In genomic region chr1:153933420-153933819, GRCh38 we compare ENCODE assay signal across 18 cellular contexts. TPM values are rescaled to one million over a fixed set of nuclear protein-coding genes. Genes with fewer than 3 reads are reported as not detected.
A peak's percentile ranks its signal among the peaks of the same experiment; 100 is the strongest.
DNase-seq lines count a peak whose midpoint lies in the region; TF ChIP-seq lines count a peak whose summit lies in the region.
"Had no signal": no experiment of that assay in that cellular context is flagged by ENCODE, and none has a peak within 500 bp of the region (broad histone marks: within the 10 kb centered on the region; RNA-seq: fewer than 3 reads in every experiment).

No MANE protein-coding gene starts in this region.

- no CpG with 5 or more reads among the region's 15 CpGs for WGBS in neuronal stem cell (ENCODE audit: extremely low coverage in 2 of 2, insufficient read length in 2 of 2, insufficient replicate concordance in 1 of 2), 2 donors

- no peak overlapping the region for H3K27ac Mint-ChIP-seq in activated naive CD4-positive, alpha-beta T cell treated with anti-CD3 and anti-CD28 coated beads, Interleukin-2, amount 10 ng/mL, durations not matched to agents 7 days and 5 days
- H3K27ac Mint-ChIP-seq in activated naive CD4-positive, alpha-beta T cell treated with anti-CD3 and anti-CD28 coated beads for 36 hours, result no peak overlapping the region
- H3K27ac Mint-ChIP-seq in chondrocyte (ENCODE audit: unreplicated experiment), result no peak overlapping the region
- H3K27ac Mint-ChIP-seq: B cell; CD4-positive, alpha-beta T cell; HFFc6 had no signal

- H3K36me3 ChIP-seq in neuronal stem cell (replicated peaks in 1 of 2; ENCODE audit: control insufficient read depth in 2 of 2, insufficient read depth in 2 of 2, low read length in 2 of 2), result peaks cover 14 to 81% of the 10 kb centered on the region in 2 donors

- intact Hi-C loops in activated naive CD4-positive, alpha-beta T cell treated with anti-CD3 and anti-CD28 coated beads for 36 hours (cut with micrococcal nuclease), result no loop called here

- CTCF ChIA-PET in activated naive CD4-positive, alpha-beta T cell treated with anti-CD3 and anti-CD28 coated beads, Interleukin-2, amount 10 ng/mL, durations not matched to agents 7 days and 5 days (lab: Charles Lee), result no interaction called here
- CTCF ChIA-PET in activated naive CD4-positive, alpha-beta T cell treated with anti-CD3 and anti-CD28 coated beads for 36 hours (lab: Charles Lee), result no interaction called here

- no peaks in the 10 kb centered on the region for H3K27me3 Mint-ChIP-seq in activated naive CD4-positive, alpha-beta T cell treated with anti-CD3 and anti-CD28 coated beads, Interleukin-2, amount 10 ng/mL, durations not matched to agents 7 days and 5 days
- no peaks in the 10 kb centered on the region for H3K27me3 Mint-ChIP-seq in activated naive CD4-positive, alpha-beta T cell treated with anti-CD3 and anti-CD28 coated beads for 36 hours (ENCODE audit: low read depth)
- H3K27me3 Mint-ChIP-seq in chondrocyte (ENCODE audit: low read depth), result no peaks in the 10 kb centered on the region
- H3K27me3 Mint-ChIP-seq: B cell; CD4-positive, alpha-beta T cell had no signal

- H3K36me3 Mint-ChIP-seq in activated naive CD4-positive, alpha-beta T cell treated with anti-CD3 and anti-CD28 coated beads, Interleukin-2, amount 10 ng/mL, durations not matched to agents 7 days and 5 days, result peaks cover 63% of the 10 kb centered on the region
- H3K36me3 Mint-ChIP-seq in activated naive CD4-positive, alpha-beta T cell treated with anti-CD3 and anti-CD28 coated beads for 36 hours (ENCODE audit: low read depth), result peaks cover 35% of the 10 kb centered on the region
- peaks cover 27% of the 10 kb centered on the region for H3K36me3 Mint-ChIP-seq in chondrocyte (ENCODE audit: low read depth)

- H3K23ac ChIP-seq in neuronal stem cell (ENCODE audit: low read depth, low read length, poor library complexity), result no peak overlapping the region

- H3K4me3 Mint-ChIP-seq in activated naive CD4-positive, alpha-beta T cell treated with anti-CD3 and anti-CD28 coated beads, Interleukin-2, amount 10 ng/mL, durations not matched to agents 7 days and 5 days, result no peak overlapping the region
- H3K4me3 Mint-ChIP-seq in activated naive CD4-positive, alpha-beta T cell treated with anti-CD3 and anti-CD28 coated beads for 36 hours, result no peak overlapping the region
- no peak overlapping the region for H3K4me3 Mint-ChIP-seq in chondrocyte (ENCODE audit: unreplicated experiment)
- H3K4me3 Mint-ChIP-seq: B cell; CD4-positive, alpha-beta T cell; HFFc6 had no signal

- H2AK5ac ChIP-seq in neuronal stem cell (ENCODE audit: low read depth, low read length), result no peak overlapping the region

- no peak overlapping the region for H2BK15ac ChIP-seq in neuronal stem cell (ENCODE audit: low read length)

- no peak overlapping the region for H2BK12ac ChIP-seq in neuronal stem cell (ENCODE audit: low read length)

- TF ChIP-seq CTCF in chondrocyte (IDR thresholded peaks at IDR 0.05), result no peak

- no peaks in the 10 kb centered on the region for H3K79me1 ChIP-seq in neuronal stem cell (ENCODE audit: low read depth, low read length)

- no peak overlapping the region for H3K4me3 ChIP-seq in neuronal stem cell (ENCODE audit: low read length in 2 of 2)

- no peak overlapping the region for H3K4me2 ChIP-seq in neuronal stem cell (ENCODE audit: insufficient read depth, low read length, poor library complexity, severe bottlenecking)

- H3K9me3 Mint-ChIP-seq in activated naive CD4-positive, alpha-beta T cell treated with anti-CD3 and anti-CD28 coated beads, Interleukin-2, amount 10 ng/mL, durations not matched to agents 7 days and 5 days, result no peaks in the 10 kb centered on the region
- H3K9me3 Mint-ChIP-seq in activated naive CD4-positive, alpha-beta T cell treated with anti-CD3 and anti-CD28 coated beads for 36 hours, result no peaks in the 10 kb centered on the region
- H3K9me3 Mint-ChIP-seq in chondrocyte (ENCODE audit: low read depth), result no peaks in the 10 kb centered on the region
- H3K9me3 Mint-ChIP-seq: CD4-positive, alpha-beta T cell; HFFc6 had no signal

- H3K9ac ChIP-seq in neuronal stem cell (ENCODE audit: low read depth, low read length, poor library complexity), result peak overlapping the region; percentile 21

- H3K18ac ChIP-seq in neuronal stem cell (ENCODE audit: low read length), result no peak overlapping the region

- no peaks in the 10 kb centered on the region for H3K27me3 ChIP-seq in neuronal stem cell (ENCODE audit: control insufficient read depth in 3 of 3, insufficient read depth in 3 of 3, low read depth in 1 of 3, low read length in 3 of 3)

- H2BK120ac ChIP-seq in neuronal stem cell (ENCODE audit: low read depth, low read length), result no peak overlapping the region

- H3K4me1 ChIP-seq in neuronal stem cell (ENCODE audit: control insufficient read depth in 2 of 2, insufficient read depth in 1 of 2, low read depth in 1 of 2, low read length in 2 of 2), result no peaks in the 10 kb centered on the region

- peaks cover 6% of the 10 kb centered on the region for H3K4me1 Mint-ChIP-seq in activated naive CD4-positive, alpha-beta T cell treated with anti-CD3 and anti-CD28 coated beads, Interleukin-2, amount 10 ng/mL, durations not matched to agents 7 days and 5 days
- H3K4me1 Mint-ChIP-seq in activated naive CD4-positive, alpha-beta T cell treated with anti-CD3 and anti-CD28 coated beads for 36 hours (ENCODE audit: low read depth), result peaks cover 1% of the 10 kb centered on the region
- H3K4me1 Mint-ChIP-seq in chondrocyte (ENCODE audit: low read depth), result peaks cover 10% of the 10 kb centered on the region
- H3K4me1 Mint-ChIP-seq: B cell had no signal

- no peak overlapping the region for H3K4ac ChIP-seq in neuronal stem cell (ENCODE audit: low read length)

- peak; percentile 11 for DNase-seq in activated naive CD4-positive, alpha-beta T cell treated with anti-CD3 and anti-CD28 coated beads, Interleukin-2, amount 10 ng/mL, durations not matched to agents 7 days and 5 days
- DNase-seq in activated naive CD4-positive, alpha-beta T cell treated with anti-CD3 and anti-CD28 coated beads for 36 hours, result no peak
- DNase-seq in chondrocyte (ENCODE audit: low spot score) (peak; percentile 76), neuronal stem cell (ENCODE audit: low spot score) (no peak), substantia nigra (lab: John Stamatoyannopoulos, UW) (no peak), DMS114 treated with DMSO at 0.1 percent for 48 hours (lab: John Stamatoyannopoulos, UW; ENCODE audit: unreplicated experiment) (no peak), H4 (ENCODE audit: low spot score) (no peak)
- DNase-seq in activated CD4-positive, alpha-beta T cell treated with anti-CD3 and anti-CD28 coated beads for 48 hours, result no peak
- DNase-seq: C1 segment of cervical spinal cord; Calu3; CD4-positive, alpha-beta T cell; DMS153; DMS79 treated with DMSO at 0.1 percent for 48 hours; EL; GOT3; HCEC 1CT; HFFc6 had no signal

- H3K27ac ChIP-seq in neuronal stem cell (replicated peaks; ENCODE audit: low read length), result no peak overlapping the region
- H3K27ac ChIP-seq in substantia nigra (ENCODE audit: low read depth, low read length, poor library complexity, severe bottlenecking), result peak overlapping the region; percentile 63

- no peak overlapping the region for H3K14ac ChIP-seq in neuronal stem cell (ENCODE audit: low read length)

- no peaks in the 10 kb centered on the region for H3K9me3 ChIP-seq in neuronal stem cell (replicated peaks in 1 of 2; ENCODE audit: control insufficient read depth in 2 of 2, insufficient read depth in 1 of 2, low read depth in 1 of 2, low read length in 2 of 2)

- no peak overlapping the region for H4K91ac ChIP-seq in neuronal stem cell (ENCODE audit: low read depth, low read length, poor library complexity)

- H2BK5ac ChIP-seq in neuronal stem cell (ENCODE audit: low read length), result no peak overlapping the region

- no peak overlapping the region for H2AFZ ChIP-seq in neuronal stem cell (ENCODE audit: low read length)

- H4K8ac ChIP-seq in neuronal stem cell (ENCODE audit: low read depth, low read length), result no peak overlapping the region

RNA-seq across cellular contexts. Expression of gene GATAD2B, which starts 10.6 kb away (rescaled TPM):
- 10 to 100 TPM; 69.0 to 70.2 TPM for total RNA-seq in activated naive CD4-positive, alpha-beta T cell treated with anti-CD3 and anti-CD28 coated beads for 36 hours
- total RNA-seq in chondrocyte, result 46.4 to 48.1 TPM (median 47.0 TPM) in 3 replicates
- 26.6 TPM for polyA plus RNA-seq in neuronal stem cell (2013, experiment 1 of 2)
- 27.7 TPM for polyA plus RNA-seq in neuronal stem cell (2013, experiment 2 of 2)
- 4.9 and 7.2 TPM in 2 replicates for total RNA-seq in H4 (2014; rRNA removed; shearing (Covaris generic))

RNA-seq across cellular contexts. Expression of gene DENND4B, which starts 13.1 kb away (rescaled TPM):
- 100 to 1,000 TPM; 124 to 130 TPM for total RNA-seq in activated naive CD4-positive, alpha-beta T cell treated with anti-CD3 and anti-CD28 coated beads for 36 hours
- 32.1 to 36.7 TPM (median 36.2 TPM) in 3 replicates for total RNA-seq in chondrocyte
- 10.8 TPM for polyA plus RNA-seq in neuronal stem cell (2013, experiment 1 of 2)
- polyA plus RNA-seq in neuronal stem cell (2013, experiment 2 of 2), result 10.8 TPM
- 3.5 and 4.3 TPM in 2 replicates for total RNA-seq in H4 (2014; rRNA removed; shearing (Covaris generic))

RNA-seq across cellular contexts. Expression of gene CRTC2, which starts 25.0 kb away (rescaled TPM):
- total RNA-seq in activated naive CD4-positive, alpha-beta T cell treated with anti-CD3 and anti-CD28 coated beads for 36 hours, result 10 to 100 TPM; 72.6 to 83.0 TPM
- total RNA-seq in chondrocyte, result 24.2 to 32.5 TPM (median 30.9 TPM) in 3 replicates
- 22.5 TPM for polyA plus RNA-seq in neuronal stem cell (2013, experiment 1 of 2)
- polyA plus RNA-seq in neuronal stem cell (2013, experiment 2 of 2), result 21.8 TPM
- total RNA-seq in H4 (2014; rRNA removed; shearing (Covaris generic)), result 6.5 and 7.0 TPM in 2 replicates

RNA-seq across cellular contexts. Expression of gene SLC39A1, which starts 29.9 kb away (rescaled TPM):
- total RNA-seq in activated naive CD4-positive, alpha-beta T cell treated with anti-CD3 and anti-CD28 coated beads for 36 hours, result 10 to 100 TPM; 51.0 to 52.1 TPM
- total RNA-seq in chondrocyte, result 83.5 to 87.8 TPM (median 85.6 TPM) in 3 replicates
- 83.0 TPM for polyA plus RNA-seq in neuronal stem cell (2013, experiment 1 of 2)
- polyA plus RNA-seq in neuronal stem cell (2013, experiment 2 of 2), result 80.7 TPM
- 93.2 and 96.9 TPM in 2 replicates for total RNA-seq in H4 (2014; rRNA removed; shearing (Covaris generic))

RNA-seq across cellular contexts. Expression of gene CREB3L4, which starts 34.3 kb away (rescaled TPM):
- total RNA-seq in activated naive CD4-positive, alpha-beta T cell treated with anti-CD3 and anti-CD28 coated beads for 36 hours, result 1 to 10 TPM; 5.6 to 7.4 TPM
- 3.7 to 6.6 TPM (median 4.4 TPM) in 3 replicates for total RNA-seq in chondrocyte
- 14.4 TPM for polyA plus RNA-seq in neuronal stem cell (2013, experiment 1 of 2)
- 14.5 TPM for polyA plus RNA-seq in neuronal stem cell (2013, experiment 2 of 2)
- 9.6 and 13.3 TPM in 2 replicates for total RNA-seq in H4 (2014; rRNA removed; shearing (Covaris generic))

Comparison
In these comparisons a context has a peak if more than half of its experiments do, and no peak if none do; other contexts are left out.
1. DNase-seq: peak in activated naive CD4-positive, alpha-beta T cell treated with anti-CD3 and anti-CD28 coated beads, Interleukin-2, amount 10 ng/mL, durations not matched to agents 7 days and 5 days (single experiment) and chondrocyte (single experiment); none in activated naive CD4-positive, alpha-beta T cell treated with anti-CD3 and anti-CD28 coated beads for 36 hours (single experiment), neuronal stem cell (single experiment), substantia nigra (0 of 49), DMS114 treated with DMSO at 0.1 percent for 48 hours (single experiment), H4 (single experiment) and activated CD4-positive, alpha-beta T cell treated with anti-CD3 and anti-CD28 coated beads for 48 hours (single experiment).